Comparison of ENCODE assay signal across 8 cellular contexts in genomic region chr11:82867495-82868082, GRCh38. TPM values are rescaled to one million over a fixed set of nuclear protein-coding genes. Genes with fewer than 3 reads are reported as not detected.
A peak's percentile ranks its signal among the peaks of the same experiment; 100 is the strongest.
DNase-seq lines count a peak whose midpoint lies in the region; ATAC-seq and TF ChIP-seq lines count a peak whose summit lies in the region.

No MANE protein-coding gene starts in this region.

- TF ChIP-seq CTCF in GM12874 (IDR thresholded peaks at IDR 0.05; ENCODE audit: insufficient read depth, low read depth, low read length): peak; percentile 45

- DNase-seq in Kasumi-1 (lab: John Stamatoyannopoulos, UW): peak; percentile 86 to 92
- DNase-seq in OCI-M1 (lab: John Stamatoyannopoulos, UW): peak; percentile 99
- DNase-seq in activated T-cell treated with anti-CD3 and anti-CD28 coated beads for 48 hours (ENCODE audit: low read depth): peak; percentile 46
- peak; percentile 47 to 78 (median 73) for DNase-seq in naive thymus-derived CD4-positive, alpha-beta T cell

- H3K27ac Mint-ChIP-seq in naive thymus-derived CD4-positive, alpha-beta T cell: peak overlapping the region in 5 of 9 donors; percentile 4 to 67 (median 33)
- no peak overlapping the region for H3K27ac Mint-ChIP-seq in stimulated activated memory B cell treated with anti-CD40 and anti-IgM and Interleukin-4, amounts not matched to agents 10 μg/mL and 1 μg/mL and 100 μg/mL, for 72 hours

- intact Hi-C loops in naive thymus-derived CD4-positive, alpha-beta T cell (cut with micrococcal nuclease): loop anchor here (1.0 to 2.0 kb wide), 8 partner anchors 19 to 953 kb away; partner anchors contain the start of genes PRCP (in 2 of the 2) and RAB30 (in 1 of the 2)

- H3K4me3 ChIP-seq in naive thymus-derived CD4-positive, alpha-beta T cell (ENCODE audit: low read length): no peak overlapping the region

- no peaks in the 10 kb centered on the region for H3K36me3 Mint-ChIP-seq in naive thymus-derived CD4-positive, alpha-beta T cell
- H3K36me3 Mint-ChIP-seq in stimulated activated memory B cell treated with anti-CD40 and anti-IgM and Interleukin-4, amounts not matched to agents 10 μg/mL and 1 μg/mL and 100 μg/mL, for 72 hours: no peaks in the 10 kb centered on the region

- H3K36me3 ChIP-seq in naive thymus-derived CD4-positive, alpha-beta T cell (ENCODE audit: control insufficient read depth in 2 of 3, insufficient read depth in 3 of 3, low read length in 3 of 3): no peaks in the 10 kb centered on the region

- no peak overlapping the region for H3K27ac ChIP-seq in naive thymus-derived CD4-positive, alpha-beta T cell (ENCODE audit: low read depth, low read length)

- peak; percentile 51 for ATAC-seq in esophagus mucosa
- ATAC-seq in naive thymus-derived CD4-positive, alpha-beta T cell: peak; percentile 84
- peak; percentile 67 for ATAC-seq in stimulated activated memory B cell treated with anti-CD40 and anti-IgM and Interleukin-4, amounts not matched to agents 10 μg/mL and 1 μg/mL and 100 μg/mL, for 72 hours
- ATAC-seq in HG03039 (IDR thresholded peaks at IDR 0.05; ENCODE audit: unreplicated experiment): no peak

- peaks cover 0 to 4% of the 10 kb centered on the region in 2 donors for H3K4me1 ChIP-seq in naive thymus-derived CD4-positive, alpha-beta T cell (ENCODE audit: control insufficient read depth in 2 of 2, insufficient read depth in 2 of 2, low read length in 2 of 2)

- H3K4me1 Mint-ChIP-seq in naive thymus-derived CD4-positive, alpha-beta T cell: peaks cover 3 to 12% (median 11%) of the 10 kb centered on the region in 7 donors
- H3K4me1 Mint-ChIP-seq in stimulated activated memory B cell treated with anti-CD40 and anti-IgM and Interleukin-4, amounts not matched to agents 10 μg/mL and 1 μg/mL and 100 μg/mL, for 72 hours: peaks cover 14% of the 10 kb centered on the region

- H3K9me3 Mint-ChIP-seq in naive thymus-derived CD4-positive, alpha-beta T cell: no peaks in the 10 kb centered on the region
- no peaks in the 10 kb centered on the region for H3K9me3 Mint-ChIP-seq in stimulated activated memory B cell treated with anti-CD40 and anti-IgM and Interleukin-4, amounts not matched to agents 10 μg/mL and 1 μg/mL and 100 μg/mL, for 72 hours

- H3K9me3 ChIP-seq in naive thymus-derived CD4-positive, alpha-beta T cell (ENCODE audit: control insufficient read depth in 2 of 3, low read length in 3 of 3): no peaks in the 10 kb centered on the region

- H3K4me3 Mint-ChIP-seq in naive thymus-derived CD4-positive, alpha-beta T cell: peak overlapping the region in 8 of 10 donors; percentile 22 to 78 (median 60)
- peak overlapping the region; percentile 53 for H3K4me3 Mint-ChIP-seq in stimulated activated memory B cell treated with anti-CD40 and anti-IgM and Interleukin-4, amounts not matched to agents 10 μg/mL and 1 μg/mL and 100 μg/mL, for 72 hours

- H3K27me3 Mint-ChIP-seq in naive thymus-derived CD4-positive, alpha-beta T cell: peaks cover 0 to 7% (median 0%) of the 10 kb centered on the region in 5 donors
- no peaks in the 10 kb centered on the region for H3K27me3 Mint-ChIP-seq in stimulated activated memory B cell treated with anti-CD40 and anti-IgM and Interleukin-4, amounts not matched to agents 10 μg/mL and 1 μg/mL and 100 μg/mL, for 72 hours

- POLR2A ChIA-PET in naive thymus-derived CD4-positive, alpha-beta T cell (lab: Charles Lee): interaction anchor here (0.6 to 2.2 kb wide), 3 partner anchors 22 to 204 kb away, joined by 5 to 22 read pairs (median 6); partner anchors contain the start of genes DDIAS, PRCP and RAB30

- no peaks in the 10 kb centered on the region for H3K27me3 ChIP-seq in naive thymus-derived CD4-positive, alpha-beta T cell (ENCODE audit: control insufficient read depth in 2 of 2, insufficient read depth in 2 of 2, low read length in 2 of 2)

- CTCF ChIA-PET in naive thymus-derived CD4-positive, alpha-beta T cell (lab: Charles Lee): interaction anchor here (0.6 to 4.4 kb wide), 40 partner anchors 8 to 953 kb away, joined by 3 to 36 read pairs (median 4); partner anchors contain the start of genes DDIAS, FAM181B and PRCP

RNA-seq across cellular contexts. Expression of gene PRCP, which starts 32.6 kb away (rescaled TPM):
- total RNA-seq in esophagus mucosa: 48.5 TPM
- 10 to 100 TPM; 19.9 to 42.3 (median 31.8) TPM for total RNA-seq in naive thymus-derived CD4-positive, alpha-beta T cell
- polyA plus RNA-seq in naive thymus-derived CD4-positive, alpha-beta T cell: 10 to 100 TPM; 28.3 to 34.4 TPM

RNA-seq across cellular contexts. Expression of gene DDIAS, which starts 33.9 kb away (rescaled TPM):
- 8.9 TPM for total RNA-seq in esophagus mucosa
- total RNA-seq in naive thymus-derived CD4-positive, alpha-beta T cell: 10 to 100 TPM in 1 of 5 experiments, 1 to 10 TPM in 2, under 1 TPM in 2; 0.57 to 12.7 (median 1.1) TPM
- 1 to 10 TPM in 1 of 2 donors, under 1 TPM in 1; 0.25 to 1.3 TPM for polyA plus RNA-seq in naive thymus-derived CD4-positive, alpha-beta T cell

Comparison
In these comparisons a context has a peak if more than half of its experiments do, and no peak if none do; other contexts are left out.
1. DNase-seq: peak in every context shown above with its lines; median percentile 99 in OCI-M1; 89 in Kasumi-1; 73 in naive thymus-derived CD4-positive, alpha-beta T cell; 46 in activated T-cell treated with anti-CD3 and anti-CD28 coated beads for 48 hours.